9 cellular contexts compared by ENCODE assay signal in genomic region chr22:50524664-50525103, GRCh38. TPM values are rescaled to one million over a fixed set of nuclear protein-coding genes. Genes with fewer than 3 reads are reported as not detected.
DNase-seq lines count a peak whose midpoint lies in the region; ATAC-seq, FAIRE-seq and TF ChIP-seq lines count a peak whose summit lies in the region.
"Had no signal": no experiment of that assay in that cellular context is flagged by ENCODE, and none has a peak within 500 bp of the region (broad histone marks: within the 10 kb centered on the region; RNA-seq: fewer than 3 reads in every experiment).

No MANE protein-coding gene starts in this region.

- H3K36me3 Mint-ChIP-seq in activated T-cell treated with anti-CD3 and anti-CD28 coated beads, Interleukin-2, amount 50 U/mL, for 4 hours (ENCODE audit: insufficient read depth): peaks cover 11% of the 10 kb centered on the region
- peaks cover 68% of the 10 kb centered on the region for H3K36me3 Mint-ChIP-seq in activated T-helper 17 cell treated with anti-CD3 and anti-CD28 coated beads, Interleukin-2, amount 50 U/mL, for 72 hours (ENCODE audit: low read depth)

- H3K4me3 ChIP-seq in keratinocyte (ENCODE audit: control insufficient read depth in 2 of 3, extremely low read depth in 1 of 3, insufficient read depth in 2 of 3, low read depth in 1 of 3, low read length in 3 of 3) (peak overlapping the region; percentile 72 to 81 (median 79)), thoracic aorta (peak overlapping the region; percentile 75)

- no peaks in the 10 kb centered on the region for H3K9me3 Mint-ChIP-seq in activated T-cell treated with anti-CD3 and anti-CD28 coated beads, Interleukin-2, amount 50 U/mL, for 4 hours
- H3K9me3 Mint-ChIP-seq in activated T-helper 17 cell treated with anti-CD3 and anti-CD28 coated beads, Interleukin-2, amount 50 U/mL, for 72 hours: no peaks in the 10 kb centered on the region

- peak overlapping the region; percentile 81 for H3K27ac Mint-ChIP-seq in activated T-helper 17 cell treated with anti-CD3 and anti-CD28 coated beads, Interleukin-2, amount 50 U/mL, for 72 hours

- H3K79me2 ChIP-seq in keratinocyte (ENCODE audit: control insufficient read depth, insufficient read depth, low read length): peaks cover 24% of the 10 kb centered on the region

- peaks cover 5% of the 10 kb centered on the region for H3K27me3 ChIP-seq in keratinocyte (ENCODE audit: control insufficient read depth, extremely low read depth, insufficient read depth, low read length)
- H3K27me3 ChIP-seq in thoracic aorta (replicated peaks; ENCODE audit: insufficient read depth): no peaks in the 10 kb centered on the region

- H3K9ac ChIP-seq in keratinocyte (ENCODE audit: control insufficient read depth, extremely low read depth, insufficient read depth, low read length): peak overlapping the region; percentile 85

- H3K27ac ChIP-seq in keratinocyte (ENCODE audit: control insufficient read depth, insufficient read depth, low read length) (peak overlapping the region; percentile 70), thoracic aorta (peak overlapping the region; percentile 69 to 75)

- no peaks in the 10 kb centered on the region for H4K20me1 ChIP-seq in keratinocyte (ENCODE audit: control insufficient read depth, extremely low read depth, insufficient read depth, low read length)

- H3K36me3 ChIP-seq in keratinocyte (ENCODE audit: control insufficient read depth in 2 of 2, extremely low read depth in 1 of 2, insufficient read depth in 2 of 2, low read length in 2 of 2): peaks cover 17 to 29% of the 10 kb centered on the region in 2 experiments
- H3K36me3 ChIP-seq in thoracic aorta: peaks cover 35% of the 10 kb centered on the region

- peak overlapping the region; percentile 94 for H3K4me3 Mint-ChIP-seq in activated T-cell treated with anti-CD3 and anti-CD28 coated beads, Interleukin-2, amount 50 U/mL, for 4 hours
- H3K4me3 Mint-ChIP-seq in activated T-helper 17 cell treated with anti-CD3 and anti-CD28 coated beads, Interleukin-2, amount 50 U/mL, for 72 hours: peak overlapping the region; percentile 90

- H2AFZ ChIP-seq in keratinocyte (ENCODE audit: control insufficient read depth, low read length): no peak overlapping the region

- H3K4me1 Mint-ChIP-seq in activated T-cell treated with anti-CD3 and anti-CD28 coated beads, Interleukin-2, amount 50 U/mL, for 4 hours (ENCODE audit: low read depth): peaks cover 29% of the 10 kb centered on the region
- H3K4me1 Mint-ChIP-seq in activated T-helper 17 cell treated with anti-CD3 and anti-CD28 coated beads, Interleukin-2, amount 50 U/mL, for 72 hours: peaks cover 5% of the 10 kb centered on the region

- DNase-seq in activated T-cell treated with anti-CD3 and anti-CD28 coated beads, Interleukin-2, amount 50 U/mL, for 4 hours: no peak
- DNase-seq in activated T-cell treated with anti-CD3 and anti-CD28 coated beads for 4 hours (no peak), keratinocyte (ENCODE audit: low read depth, low spot score) (no peak), thoracic aorta (ENCODE audit: low spot score) (no peak), KG1 (lab: John Stamatoyannopoulos, UW) (no peak)

- no peak for TF ChIP-seq CTCF in keratinocyte (optimal IDR thresholded peaks at IDR 0.05 in 1 of 3, IDR thresholded peaks at IDR 0.05 in 1 of 3, conservative IDR thresholded peaks at IDR 0.05 in 1 of 3; ENCODE audit: extremely low read depth in 1 of 3, insufficient read depth in 2 of 3, low read length in 3 of 3)
- TF ChIP-seq CTCF in thoracic aorta (IDR thresholded peaks at IDR 0.05): no peak

- H3K4me1 ChIP-seq in keratinocyte (ENCODE audit: control insufficient read depth, extremely low read depth, insufficient read depth, low read length) (peaks cover 16% of the 10 kb centered on the region), thoracic aorta (ENCODE audit: control insufficient read depth in 1 of 2, low read depth in 2 of 2) (peaks cover 15 to 25% of the 10 kb centered on the region in 2 donors)

- H3K9me3 ChIP-seq in keratinocyte (ENCODE audit: control insufficient read depth, low read depth, low read length) (no peaks in the 10 kb centered on the region), thoracic aorta (no peaks in the 10 kb centered on the region)

- no peaks in the 10 kb centered on the region for H3K27me3 Mint-ChIP-seq in activated T-cell treated with anti-CD3 and anti-CD28 coated beads, Interleukin-2, amount 50 U/mL, for 4 hours (ENCODE audit: low read depth)
- H3K27me3 Mint-ChIP-seq in activated T-helper 17 cell treated with anti-CD3 and anti-CD28 coated beads, Interleukin-2, amount 50 U/mL, for 72 hours: no peaks in the 10 kb centered on the region

- FAIRE-seq in keratinocyte (lab: Jason Lieb, UNC): peak; percentile 58

- H3K4me2 ChIP-seq in keratinocyte (ENCODE audit: control insufficient read depth, extremely low read depth, insufficient read depth, low read depth, low read length): peak overlapping the region; percentile 69

- H3K9me1 ChIP-seq in keratinocyte (ENCODE audit: control insufficient read depth, extremely low read depth, insufficient read depth, low read length): no peaks in the 10 kb centered on the region

- no peak for ATAC-seq in activated T-cell treated with anti-CD3 and anti-CD28 coated beads, Interleukin-2, amount 50 U/mL, for 4 hours
- ATAC-seq in activated T-helper 17 cell treated with anti-CD3 and anti-CD28 coated beads, Interleukin-2, amount 50 U/mL, for 72 hours (replicated peaks): no peak
- ATAC-seq in thoracic aorta (ENCODE audit: insufficient number of reproducible peaks, low FRiP score, low read depth) (no peak), GM21529 (IDR thresholded peaks at IDR 0.05; ENCODE audit: unreplicated experiment) (no peak), HG03354 (IDR thresholded peaks at IDR 0.05; ENCODE audit: poor library complexity, severe bottlenecking, unreplicated experiment) (no peak)

- dilution Hi-C loops in keratinocyte (cut with MboI; ENCODE audit: extremely low pct_ligation_motif_present, low sequenced_read_pairs): no loop called here

RNA-seq across cellular contexts. Expression of gene SCO2, which starts 0.7 kb away (rescaled TPM):
- total RNA-seq in activated T-cell treated with anti-CD3 and anti-CD28 coated beads, Interleukin-2, amount 50 U/mL, for 4 hours: 10 to 100 TPM; 12.7 to 14.4 (median 14.2) TPM
- total RNA-seq in activated T-helper 17 cell treated with anti-CD3 and anti-CD28 coated beads, Interleukin-2, amount 50 U/mL, for 72 hours: 1 to 10 TPM; 2.8 to 9.9 TPM
- polyA plus RNA-seq in keratinocyte: 1.9 to 4.3 TPM (median 2.4 TPM) in 3 replicates
- polyA plus RNA-seq in keratinocyte (2011; ENCODE audit: low read depth): not detected
- polyA plus RNA-seq in keratinocyte (2011; cell fraction: cytosol; rRNA removed): 2.5 and 2.6 TPM in 2 replicates
- 3.5 and 7.0 TPM in 2 replicates for polyA plus RNA-seq in keratinocyte (2011; cell fraction: nucleus; rRNA removed)
- 2.2 and 5.1 TPM in 2 replicates for polyA plus RNA-seq in keratinocyte (2012; ENCODE audit: low replicate concordance)
- 1.4 to 2.1 TPM (median 1.5 TPM) in 3 replicates for polyA minus RNA-seq in keratinocyte
- 9.8 TPM for polyA minus RNA-seq in keratinocyte (2011; cell fraction: cytosol; rRNA and poly(A)+ RNA removed)
- polyA minus RNA-seq in keratinocyte (2011; cell fraction: nucleus; rRNA and poly(A)+ RNA removed): 1.3 and 1.9 TPM in 2 replicates
- 1 to 10 TPM; 3.5 to 4.5 TPM for total RNA-seq in thoracic aorta

RNA-seq across cellular contexts. Expression of gene TYMP, which starts 5.1 kb away (rescaled TPM):
- 100 to 1,000 TPM in 1 of 3 donors, 10 to 100 TPM in 2; 64.4 to 103 (median 66.1) TPM for total RNA-seq in activated T-cell treated with anti-CD3 and anti-CD28 coated beads, Interleukin-2, amount 50 U/mL, for 4 hours
- 10 to 100 TPM; 73.0 to 74.0 TPM for total RNA-seq in activated T-helper 17 cell treated with anti-CD3 and anti-CD28 coated beads, Interleukin-2, amount 50 U/mL, for 72 hours
- polyA plus RNA-seq in keratinocyte: 25.5 to 121 TPM (median 40.3 TPM) in 3 replicates
- 14.1 TPM for polyA plus RNA-seq in keratinocyte (2011; ENCODE audit: low read depth)
- 16.7 and 59.2 TPM in 2 replicates for polyA plus RNA-seq in keratinocyte (2011; cell fraction: cytosol; rRNA removed)
- polyA plus RNA-seq in keratinocyte (2011; cell fraction: nucleus; rRNA removed): 85.4 and 113 TPM in 2 replicates
- polyA plus RNA-seq in keratinocyte (2012; ENCODE audit: low replicate concordance): 30.9 and 50.7 TPM in 2 replicates
- polyA minus RNA-seq in keratinocyte: 18.9 to 60.1 TPM (median 23.8 TPM) in 3 replicates
- polyA minus RNA-seq in keratinocyte (2011; cell fraction: cytosol; rRNA and poly(A)+ RNA removed): 106 TPM
- polyA minus RNA-seq in keratinocyte (2011; cell fraction: nucleus; rRNA and poly(A)+ RNA removed): 59.4 and 61.2 TPM in 2 replicates
- 10 to 100 TPM; 90.4 to 95.7 TPM for total RNA-seq in thoracic aorta

RNA-seq across cellular contexts. Expression of gene NCAPH2, which starts 16.7 kb away (rescaled TPM):
- 100 to 1,000 TPM; 152 to 175 (median 156) TPM for total RNA-seq in activated T-cell treated with anti-CD3 and anti-CD28 coated beads, Interleukin-2, amount 50 U/mL, for 4 hours
- 100 to 1,000 TPM; 112 to 138 TPM for total RNA-seq in activated T-helper 17 cell treated with anti-CD3 and anti-CD28 coated beads, Interleukin-2, amount 50 U/mL, for 72 hours
- polyA plus RNA-seq in keratinocyte: 11.0 to 16.4 TPM (median 11.4 TPM) in 3 replicates
- 7.2 TPM for polyA plus RNA-seq in keratinocyte (2011; ENCODE audit: low read depth)
- polyA plus RNA-seq in keratinocyte (2011; cell fraction: cytosol; rRNA removed): 7.3 and 9.1 TPM in 2 replicates
- polyA plus RNA-seq in keratinocyte (2011; cell fraction: nucleus; rRNA removed): 18.5 and 20.4 TPM in 2 replicates
- 11.4 and 22.5 TPM in 2 replicates for polyA plus RNA-seq in keratinocyte (2012; ENCODE audit: low replicate concordance)
- polyA minus RNA-seq in keratinocyte: 12.1 to 31.3 TPM (median 15.6 TPM) in 3 replicates
- polyA minus RNA-seq in keratinocyte (2011; cell fraction: cytosol; rRNA and poly(A)+ RNA removed): 25.3 TPM
- polyA minus RNA-seq in keratinocyte (2011; cell fraction: nucleus; rRNA and poly(A)+ RNA removed): 7.0 and 7.7 TPM in 2 replicates
- 10 to 100 TPM; 40.8 to 50.4 TPM for total RNA-seq in thoracic aorta

RNA-seq across cellular contexts. Expression of gene LMF2, which starts 17.2 kb away (rescaled TPM):
- total RNA-seq in activated T-cell treated with anti-CD3 and anti-CD28 coated beads, Interleukin-2, amount 50 U/mL, for 4 hours: 10 to 100 TPM; 68.7 to 79.9 (median 72.2) TPM
- 10 to 100 TPM; 61.3 to 89.0 TPM for total RNA-seq in activated T-helper 17 cell treated with anti-CD3 and anti-CD28 coated beads, Interleukin-2, amount 50 U/mL, for 72 hours
- 13.2 to 29.4 TPM (median 22.0 TPM) in 3 replicates for polyA plus RNA-seq in keratinocyte
- 3.1 TPM for polyA plus RNA-seq in keratinocyte (2011; ENCODE audit: low read depth)
- polyA plus RNA-seq in keratinocyte (2011; cell fraction: cytosol; rRNA removed): 6.5 and 18.4 TPM in 2 replicates
- polyA plus RNA-seq in keratinocyte (2011; cell fraction: nucleus; rRNA removed): 104 and 135 TPM in 2 replicates
- polyA plus RNA-seq in keratinocyte (2012; ENCODE audit: low replicate concordance): 13.9 and 37.9 TPM in 2 replicates
- 23.4 to 35.9 TPM (median 23.7 TPM) in 3 replicates for polyA minus RNA-seq in keratinocyte
- 63.7 TPM for polyA minus RNA-seq in keratinocyte (2011; cell fraction: cytosol; rRNA and poly(A)+ RNA removed)
- 60.1 and 63.4 TPM in 2 replicates for polyA minus RNA-seq in keratinocyte (2011; cell fraction: nucleus; rRNA and poly(A)+ RNA removed)
- 10 to 100 TPM; 61.9 to 87.6 TPM for total RNA-seq in thoracic aorta

RNA-seq across cellular contexts. Expression of gene KLHDC7B, which starts 21.0 kb away (rescaled TPM):
- 1 to 10 TPM; 5.4 to 7.4 (median 6.4) TPM for total RNA-seq in activated T-cell treated with anti-CD3 and anti-CD28 coated beads, Interleukin-2, amount 50 U/mL, for 4 hours
- total RNA-seq in activated T-helper 17 cell treated with anti-CD3 and anti-CD28 coated beads, Interleukin-2, amount 50 U/mL, for 72 hours: 1 to 10 TPM; 4.2 to 4.4 TPM
- polyA plus RNA-seq in keratinocyte: 0.01 to 0.08 TPM in 2 of 3 replicates, not detected in the other
- polyA plus RNA-seq in keratinocyte (2011; ENCODE audit: low read depth): not detected
- polyA plus RNA-seq in keratinocyte (2011; cell fraction: cytosol; rRNA removed): 0.01 and 0.06 TPM in 2 replicates
- polyA plus RNA-seq in keratinocyte (2011; cell fraction: nucleus; rRNA removed): 0.19 and 0.45 TPM in 2 replicates
- 0.02 and 0.85 TPM in 2 replicates for polyA plus RNA-seq in keratinocyte (2012; ENCODE audit: low replicate concordance)
- 0.07 to 0.10 TPM in 2 of 3 replicates, not detected in the other for polyA minus RNA-seq in keratinocyte
- polyA minus RNA-seq in keratinocyte (2011; cell fraction: cytosol; rRNA and poly(A)+ RNA removed): not detected
- polyA minus RNA-seq in keratinocyte (2011; cell fraction: nucleus; rRNA and poly(A)+ RNA removed): 0.16 and 0.32 TPM in 2 replicates
- not detected for total RNA-seq in thoracic aorta
- total RNA-seq: dermis microvascular lymphatic vessel endothelial cell had no signal
